4 cellular contexts compared by ENCODE assay signal in the genomic region with DNA sequence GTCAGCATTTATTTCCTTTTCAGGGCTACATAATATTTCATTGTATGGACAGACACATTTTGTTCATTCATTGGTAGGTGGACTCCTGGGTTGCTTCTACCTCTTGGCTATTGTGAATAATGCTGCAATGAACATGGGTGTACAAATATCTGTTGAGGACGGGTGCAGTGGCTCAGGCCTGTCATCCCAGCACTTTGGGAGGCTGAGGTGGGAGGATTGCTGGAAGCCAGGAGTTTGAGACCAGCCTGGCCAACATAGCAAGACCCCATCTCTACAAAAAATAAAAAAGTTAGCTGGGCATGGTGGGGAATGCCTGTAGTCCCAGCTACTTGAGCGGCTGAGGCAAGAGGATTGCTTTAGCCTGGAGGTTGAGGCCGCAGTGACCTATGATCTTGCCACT. TPM values are rescaled to one million over a fixed set of nuclear protein-coding genes. Genes with fewer than 3 reads are reported as not detected.
"Had no signal": no experiment of that assay in that cellular context is flagged by ENCODE, and none has a peak within 500 bp of the region (broad histone marks: within the 10 kb centered on the region; RNA-seq: fewer than 3 reads in every experiment).

No MANE protein-coding gene starts in this region.

RNA-seq across cellular contexts. Expression of gene OCM2, which starts 30.2 kb away (rescaled TPM):
- total RNA-seq: LHCN-M2, M059J, MCF 10A, NCI-H460 had no signal
